In the genomic region with DNA sequence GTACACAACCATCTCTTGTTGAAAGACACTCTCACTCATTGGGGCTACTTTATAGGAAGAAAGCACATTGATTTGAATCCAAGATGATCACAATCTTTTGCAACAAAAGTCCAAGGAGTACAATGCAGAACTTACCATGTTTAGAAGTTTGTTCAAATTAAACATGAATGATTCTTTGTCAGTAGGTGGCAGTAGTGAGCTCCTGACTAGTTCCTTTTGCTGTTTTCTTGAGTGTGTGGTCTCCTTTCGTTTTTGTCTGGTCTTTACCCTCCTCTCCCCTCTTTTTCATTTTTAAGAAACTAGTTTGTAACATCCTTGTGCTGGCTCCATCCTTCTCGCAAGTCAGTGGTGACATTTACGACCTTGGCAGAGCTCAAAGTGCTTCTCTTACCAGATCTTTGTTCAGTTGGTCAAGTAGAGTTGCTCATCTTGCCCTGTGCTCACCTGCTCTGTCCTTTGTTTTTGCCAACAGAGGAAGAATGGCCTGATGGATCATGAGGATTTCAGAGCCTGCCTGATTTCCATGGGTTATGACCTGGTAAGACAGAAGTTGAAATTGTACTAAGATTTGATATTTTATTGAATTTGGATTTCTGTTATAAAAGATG, we compare ENCODE assay signal across 9 cellular contexts. TPM values are rescaled to one million over a fixed set of nuclear protein-coding genes. Genes with fewer than 3 reads are reported as not detected.
A peak's percentile ranks its signal among the peaks of the same experiment; 100 is the strongest.
DNase-seq lines count a peak whose midpoint lies in the region; ATAC-seq and TF ChIP-seq lines count a peak whose summit lies in the region.
"Had no signal": no experiment of that assay in that cellular context is flagged by ENCODE, and none has a peak within 500 bp of the region (broad histone marks: within the 10 kb centered on the region; RNA-seq: fewer than 3 reads in every experiment).

No MANE protein-coding gene starts in this region.

- no peak overlapping the region for H3K4me3 ChIP-seq in PC-9

- POLR2A ChIA-PET in PC-9 (lab: Charles Lee; ENCODE audit: unreplicated experiment), result no interaction called here

- CTCF ChIA-PET in PC-9 (lab: Charles Lee), result interaction anchor here (0.6 to 0.9 kb wide), 2 partner anchors 36 to 151 kb away, joined by 4 read pairs; partner anchors contain the start of gene MTR

- H3K4me1 ChIP-seq in PC-9 (replicated peaks; ENCODE audit: insufficient read depth), result no peaks in the 10 kb centered on the region

- H2AFZ ChIP-seq in PC-9, result no peak overlapping the region

- no peak overlapping the region for H3K4me2 ChIP-seq in PC-9

- peaks cover 76% of the 10 kb centered on the region for H3K27me3 ChIP-seq in PC-9 (ENCODE audit: insufficient read depth, low read depth)

- no peaks in the 10 kb centered on the region for H3K9me3 Mint-ChIP-seq in activated T-cell treated with anti-CD3 and anti-CD28 coated beads, Interleukin-2, amount 50 U/mL, for 72 hours
- H3K9me3 Mint-ChIP-seq in activated T-cell treated with anti-CD3 and anti-CD28 coated beads, Interleukin-2, amount 50 U/mL, for 4 hours, result no peaks in the 10 kb centered on the region
- H3K9me3 Mint-ChIP-seq in endothelial cell (ENCODE audit: unreplicated experiment) (no peaks in the 10 kb centered on the region), nephron progenitor cell (no peaks in the 10 kb centered on the region)
- H3K9me3 Mint-ChIP-seq: stimulated activated naive CD8-positive, alpha-beta T cell treated with anti-CD3 and anti-CD28 coated beads, Interleukin-15, Interleukin-2, amounts not matched to agents 100 ng/mL and 50 ng/mL, for 24 hours had no signal

- H3K9me3 ChIP-seq in PC-9 (ENCODE audit: insufficient read depth, low read depth), result no peaks in the 10 kb centered on the region

- no peaks in the 10 kb centered on the region for H3K79me2 ChIP-seq in PC-9 (ENCODE audit: low read depth)

- no peaks in the 10 kb centered on the region for H3F3A ChIP-seq in PC-9 (ENCODE audit: insufficient read depth, low read depth)

- peak overlapping the region; percentile 78 for H3K27ac Mint-ChIP-seq in activated T-cell treated with anti-CD3 and anti-CD28 coated beads, Interleukin-2, amount 50 U/mL, for 72 hours
- H3K27ac Mint-ChIP-seq in endothelial cell (ENCODE audit: unreplicated experiment) (no peak overlapping the region), nephron progenitor cell (no peak overlapping the region)
- H3K27ac Mint-ChIP-seq: stimulated activated naive CD8-positive, alpha-beta T cell treated with anti-CD3 and anti-CD28 coated beads, Interleukin-15, Interleukin-2, amounts not matched to agents 100 ng/mL and 50 ng/mL, for 24 hours had no signal

- H3K4me1 Mint-ChIP-seq in activated T-cell treated with anti-CD3 and anti-CD28 coated beads, Interleukin-2, amount 50 U/mL, for 72 hours (ENCODE audit: low read depth), result peaks cover 6% of the 10 kb centered on the region
- no peaks in the 10 kb centered on the region for H3K4me1 Mint-ChIP-seq in activated T-cell treated with anti-CD3 and anti-CD28 coated beads, Interleukin-2, amount 50 U/mL, for 4 hours (ENCODE audit: low read depth)
- no peaks in the 10 kb centered on the region for H3K4me1 Mint-ChIP-seq in endothelial cell (ENCODE audit: unreplicated experiment)
- H3K4me1 Mint-ChIP-seq in nephron progenitor cell, result peaks cover 39% of the 10 kb centered on the region

- no peaks in the 10 kb centered on the region for H4K20me1 ChIP-seq in PC-9 (ENCODE audit: insufficient read depth)

- H3K36me3 ChIP-seq in PC-9 (ENCODE audit: low read depth), result no peaks in the 10 kb centered on the region

- peak; percentile 79 for TF ChIP-seq CTCF in PC-9 (conservative IDR thresholded peaks at IDR 0.05)
- peak; percentile 75 for TF ChIP-seq CTCF in endothelial cell (IDR thresholded peaks at IDR 0.05; ENCODE audit: unreplicated experiment)
- TF ChIP-seq CTCF in nephron progenitor cell (IDR thresholded peaks at IDR 0.05), result peak; percentile 74

- no peak overlapping the region for H3K27ac ChIP-seq in PC-9

- ATAC-seq in activated T-cell treated with anti-CD3 and anti-CD28 coated beads, Interleukin-2, amount 50 U/mL, for 72 hours (replicated peaks in 1 of 2), result peak in 1 of 2 donors; percentile 45
- ATAC-seq in activated T-cell treated with anti-CD3 and anti-CD28 coated beads, Interleukin-2, amount 50 U/mL, for 4 hours, result no peak
- ATAC-seq in HG02623 (IDR thresholded peaks at IDR 0.05; ENCODE audit: unreplicated experiment), result peak; percentile 55

- H3K27me3 Mint-ChIP-seq in activated T-cell treated with anti-CD3 and anti-CD28 coated beads, Interleukin-2, amount 50 U/mL, for 72 hours (ENCODE audit: low read depth), result no peaks in the 10 kb centered on the region
- no peaks in the 10 kb centered on the region for H3K27me3 Mint-ChIP-seq in activated T-cell treated with anti-CD3 and anti-CD28 coated beads, Interleukin-2, amount 50 U/mL, for 4 hours (ENCODE audit: low read depth)
- peaks cover 2% of the 10 kb centered on the region for H3K27me3 Mint-ChIP-seq in endothelial cell (ENCODE audit: unreplicated experiment)
- peaks cover 2% of the 10 kb centered on the region for H3K27me3 Mint-ChIP-seq in nephron progenitor cell (ENCODE audit: low read depth, poor library complexity)

- H3K9me2 ChIP-seq in PC-9 (ENCODE audit: insufficient read depth), result no peaks in the 10 kb centered on the region

- peak overlapping the region in 1 of 2 donors; percentile 77 for H3K4me3 Mint-ChIP-seq in activated T-cell treated with anti-CD3 and anti-CD28 coated beads, Interleukin-2, amount 50 U/mL, for 72 hours
- H3K4me3 Mint-ChIP-seq in activated T-cell treated with anti-CD3 and anti-CD28 coated beads, Interleukin-2, amount 50 U/mL, for 4 hours, result no peak overlapping the region
- no peak overlapping the region for H3K4me3 Mint-ChIP-seq in endothelial cell (ENCODE audit: unreplicated experiment)
- H3K4me3 Mint-ChIP-seq in nephron progenitor cell, result no peak overlapping the region
- H3K4me3 Mint-ChIP-seq: stimulated activated naive CD8-positive, alpha-beta T cell treated with anti-CD3 and anti-CD28 coated beads, Interleukin-15, Interleukin-2, amounts not matched to agents 100 ng/mL and 50 ng/mL, for 24 hours had no signal

- BruUV-seq in PC-9 (replicated peaks; lab: Mats Ljungman, UMichigan), result no TSS peak

- peak in 1 of 2 donors; percentile 23 for DNase-seq in activated T-cell treated with anti-CD3 and anti-CD28 coated beads, Interleukin-2, amount 50 U/mL, for 72 hours
- DNase-seq in activated T-cell treated with anti-CD3 and anti-CD28 coated beads, Interleukin-2, amount 50 U/mL, for 4 hours, result no peak
- DNase-seq in PC-9, result no peak
- peak; percentile 22 for DNase-seq in endothelial cell (ENCODE audit: low spot score)
- peak; percentile 19 for DNase-seq in nephron progenitor cell
- DNase-seq in activated gamma-delta T cell (lab: John Stamatoyannopoulos, UW), result no peak
- no peak for DNase-seq in activated CD8-positive, alpha-beta memory T cell treated with anti-CD3 and anti-CD28 coated beads, Interleukin-2, amount 50 U/mL, for 4 hours

- intact Hi-C loops in PC-9 (cut with micrococcal nuclease; ENCODE audit: unreplicated experiment), result loop anchor here (2.0 to 10.0 kb wide), 2 partner anchors 109 to 805 kb away; no protein-coding TSS in a partner anchor

- H3K36me3 Mint-ChIP-seq in activated T-cell treated with anti-CD3 and anti-CD28 coated beads, Interleukin-2, amount 50 U/mL, for 72 hours (ENCODE audit: insufficient read depth in 2 of 2), result no peaks in the 10 kb centered on the region
- no peaks in the 10 kb centered on the region for H3K36me3 Mint-ChIP-seq in activated T-cell treated with anti-CD3 and anti-CD28 coated beads, Interleukin-2, amount 50 U/mL, for 4 hours (ENCODE audit: insufficient read depth)
- H3K36me3 Mint-ChIP-seq in endothelial cell (ENCODE audit: low read depth, unreplicated experiment), result no peaks in the 10 kb centered on the region
- no peaks in the 10 kb centered on the region for H3K36me3 Mint-ChIP-seq in nephron progenitor cell (ENCODE audit: low read depth)

RNA-seq across cellular contexts. Expression of gene MTR, which starts 35.7 kb away (rescaled TPM):
- total RNA-seq in activated T-cell treated with anti-CD3 and anti-CD28 coated beads, Interleukin-2, amount 50 U/mL, for 72 hours, result 10 to 100 TPM; 61.1 to 69.8 TPM
- total RNA-seq in activated T-cell treated with anti-CD3 and anti-CD28 coated beads, Interleukin-2, amount 50 U/mL, for 4 hours, result 10 to 100 TPM; 34.2 to 40.1 (median 39.0) TPM
- total RNA-seq in PC-9 (2021) (20.9 and 21.9 TPM in 2 replicates), endothelial cell (ENCODE audit: unreplicated experiment) (44.5 TPM)

Comparison
In these comparisons a context has a peak if more than half of its experiments do, and no peak if none do; other contexts are left out.
1. DNase-seq: peak in endothelial cell (single experiment) and nephron progenitor cell (single experiment); none in activated T-cell treated with anti-CD3 and anti-CD28 coated beads, Interleukin-2, amount 50 U/mL, for 4 hours (single experiment), PC-9 (0 of 2), activated gamma-delta T cell (single experiment) and activated CD8-positive, alpha-beta memory T cell treated with anti-CD3 and anti-CD28 coated beads, Interleukin-2, amount 50 U/mL, for 4 hours (single experiment).
2. Peak in every context shown above with its lines, with median percentiles within 50 percentile points of each other: CTCF ChIP-seq.